Comparison of ENCODE assay signal across 6 cellular contexts in the genomic region with DNA sequence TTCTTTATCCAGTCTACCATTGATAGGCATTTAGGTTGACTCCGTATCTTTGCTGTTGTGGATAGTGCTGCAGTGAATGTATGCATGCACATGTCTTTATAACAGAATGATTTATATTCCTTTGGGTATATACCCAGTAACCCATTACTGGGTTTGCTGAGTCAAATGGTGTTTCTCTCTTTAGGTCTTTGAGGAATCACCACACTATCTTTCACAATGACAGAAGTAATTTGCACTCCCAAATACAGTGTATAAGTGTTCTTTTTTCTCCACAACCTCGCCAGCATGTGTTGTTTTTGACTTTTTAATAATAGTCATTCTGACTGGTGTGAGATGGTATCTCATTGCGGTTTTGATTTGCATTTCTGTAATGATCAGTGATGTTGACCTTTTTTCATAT.
DNase-seq lines count a peak whose midpoint lies in the region; ATAC-seq and TF ChIP-seq lines count a peak whose summit lies in the region.
"Not testable (repeated sequence)": the region's sequence is repeated elsewhere in the genome, so short reads cannot be mapped to it uniquely, and the experiment has no call there.

No MANE protein-coding gene starts in this region.

- intact Hi-C loops in CD4-positive, alpha-beta T cell (cut with DNase I, micrococcal nuclease); natural killer cell (cut with micrococcal nuclease): not testable (repeated sequence)

- H3K36me3 ChIP-seq in Loucy (ENCODE audit: insufficient read depth, low read length) = not testable (repeated sequence)

- not testable (repeated sequence) for ATAC-seq in CD4-positive, alpha-beta T cell (ENCODE audit: poor library complexity); central memory CD8-positive, alpha-beta T cell (replicated peaks; ENCODE audit: extremely low read depth, poor library complexity, severe bottlenecking); natural killer cell
- ATAC-seq in activated CD4-positive, CD25-positive, alpha-beta regulatory T cell treated with anti-CD3 and anti-CD28 coated beads, Interleukin-2, amount 50 U/mL, for 24 hours = peak; percentile 35 to 63

- POLR2A ChIA-PET in CD4-positive, alpha-beta T cell (lab: Charles Lee) = not testable (repeated sequence)

- peaks cover 40% of the 10 kb centered on the region for H3K4me1 ChIP-seq in Loucy (ENCODE audit: insufficient read depth, low read length, poor library complexity, severe bottlenecking)

- not testable (repeated sequence) for DNase-seq in CD4-positive, alpha-beta T cell; central memory CD8-positive, alpha-beta T cell (ENCODE audit: low spot score in 2 of 2); natural killer cell

- CTCF ChIA-PET in CD4-positive, alpha-beta T cell (lab: Charles Lee) = not testable (repeated sequence)

- not testable (repeated sequence) for H3K9ac ChIP-seq in Loucy (ENCODE audit: low read depth, low read length, poor library complexity, severe bottlenecking)

- not testable (repeated sequence) for H3K9me2 ChIP-seq in Loucy (replicated peaks; ENCODE audit: low read depth, low read length)

- not testable (repeated sequence) for H3K27ac ChIP-seq in CD4-positive, alpha-beta T cell (ENCODE audit: low read depth, low read length)

- not testable (repeated sequence) for H3K27me3 Mint-ChIP-seq in CD4-positive, alpha-beta T cell; activated naive CD4-positive, alpha-beta T cell treated with anti-CD3 and anti-CD28 coated beads, Interleukin-2, amount 50 U/mL, for 24 hours
- H3K27me3 Mint-ChIP-seq in central memory CD8-positive, alpha-beta T cell = peaks cover 26% of the 10 kb centered on the region
- H3K27me3 Mint-ChIP-seq in natural killer cell (ENCODE audit: low read depth in 2 of 2) = peaks cover 34 to 43% of the 10 kb centered on the region in 2 donors

- not testable (repeated sequence) for H2AFZ ChIP-seq in Loucy (ENCODE audit: low read length)

- not testable (repeated sequence) for H3K79me2 ChIP-seq in Loucy (ENCODE audit: insufficient read depth, low read length)

- H3K4me2 ChIP-seq in Loucy (ENCODE audit: low read depth, low read length, poor library complexity, severe bottlenecking) = peak overlapping the region; percentile 77

- not testable (repeated sequence) for H3K4me3 ChIP-seq in Loucy (ENCODE audit: low read length, poor library complexity, severe bottlenecking)

- not testable (repeated sequence) for H3K4me3 Mint-ChIP-seq in CD4-positive, alpha-beta T cell; activated naive CD4-positive, alpha-beta T cell treated with anti-CD3 and anti-CD28 coated beads, Interleukin-2, amount 50 U/mL, for 24 hours
- H3K4me3 Mint-ChIP-seq in central memory CD8-positive, alpha-beta T cell = peak overlapping the region; percentile 45
- peak overlapping the region; percentile 32 for H3K4me3 Mint-ChIP-seq in natural killer cell

- not testable (repeated sequence) for H3K36me3 Mint-ChIP-seq in CD4-positive, alpha-beta T cell (ENCODE audit: low read depth); activated naive CD4-positive, alpha-beta T cell treated with anti-CD3 and anti-CD28 coated beads, Interleukin-2, amount 50 U/mL, for 24 hours; central memory CD8-positive, alpha-beta T cell (ENCODE audit: insufficient read depth); natural killer cell

- not testable (repeated sequence) for H3K27me3 ChIP-seq in CD4-positive, alpha-beta T cell (ENCODE audit: control insufficient read depth, insufficient read depth, low read length); Loucy (ENCODE audit: insufficient read depth, low read length, poor library complexity, severe bottlenecking)

- peak overlapping the region; percentile 5 for H3K27ac Mint-ChIP-seq in CD4-positive, alpha-beta T cell
- peak overlapping the region; percentile 63 for H3K27ac Mint-ChIP-seq in activated naive CD4-positive, alpha-beta T cell treated with anti-CD3 and anti-CD28 coated beads, Interleukin-2, amount 50 U/mL, for 24 hours
- peak overlapping the region; percentile 47 for H3K27ac Mint-ChIP-seq in central memory CD8-positive, alpha-beta T cell (ENCODE audit: low read depth)
- H3K27ac Mint-ChIP-seq in natural killer cell = not testable (repeated sequence)

- not testable (repeated sequence) for H3F3A ChIP-seq in Loucy (ENCODE audit: low read depth)

- TF ChIP-seq CTCF in CD4-positive, alpha-beta T cell (IDR thresholded peaks at IDR 0.05); Loucy (conservative IDR thresholded peaks at IDR 0.05; ENCODE audit: low read length); natural killer cell (IDR thresholded peaks at IDR 0.05): not testable (repeated sequence)

- not testable (repeated sequence) for H4K20me1 ChIP-seq in Loucy (ENCODE audit: insufficient read depth, low read length, poor library complexity, severe bottlenecking)

- H3K9me3 Mint-ChIP-seq in CD4-positive, alpha-beta T cell; activated naive CD4-positive, alpha-beta T cell treated with anti-CD3 and anti-CD28 coated beads, Interleukin-2, amount 50 U/mL, for 24 hours; central memory CD8-positive, alpha-beta T cell; natural killer cell: not testable (repeated sequence)

- H3K4me1 Mint-ChIP-seq in CD4-positive, alpha-beta T cell (ENCODE audit: low read depth) = peaks cover 26% of the 10 kb centered on the region
- peaks cover 53% of the 10 kb centered on the region for H3K4me1 Mint-ChIP-seq in activated naive CD4-positive, alpha-beta T cell treated with anti-CD3 and anti-CD28 coated beads, Interleukin-2, amount 50 U/mL, for 24 hours
- H3K4me1 Mint-ChIP-seq in central memory CD8-positive, alpha-beta T cell = peaks cover 34% of the 10 kb centered on the region
- H3K4me1 Mint-ChIP-seq in natural killer cell = peaks cover 23 to 32% of the 10 kb centered on the region in 2 donors

- not testable (repeated sequence) for H3K9me3 ChIP-seq in CD4-positive, alpha-beta T cell (ENCODE audit: control insufficient read depth, low read length); Loucy (ENCODE audit: insufficient read depth, low read depth, low read length)
